Comparison of ENCODE assay signal across 8 cellular contexts in genomic region chr9:69759478-69760277, GRCh38. TPM values are rescaled to one million over a fixed set of nuclear protein-coding genes. Genes with fewer than 3 reads are reported as not detected.
DNase-seq lines count a peak whose midpoint lies in the region; ATAC-seq lines count a peak whose summit lies in the region.

TSS of gene PTAR1 (minus strand) at chr9:69760011. CDS start at chr9:69759938, 73 bp downstream.

- H3K4me3 Mint-ChIP-seq in activated CD4-positive, alpha-beta T cell treated with anti-CD3 and anti-CD28 coated beads, Interleukin-2, amount 10 ng/mL, durations not matched to agents 7 days and 5 days: peak within 1 kb of the TSS; percentile 84

- H3K27ac ChIP-seq in BLaER1: peak within 1 kb of the TSS; percentile 95

- DNase-seq in NCI-H526 (lab: John Stamatoyannopoulos, UW): peak; percentile 43 to 87
- peak; percentile 90 for DNase-seq in activated CD4-positive, alpha-beta T cell treated with anti-CD3 and anti-CD28 coated beads, Interleukin-2, amount 10 ng/mL, durations not matched to agents 7 days and 5 days
- peak; percentile 26 for DNase-seq in cortex of kidney (lab: John Stamatoyannopoulos, UW)
- peak; percentile 97 for DNase-seq in left kidney (ENCODE audit: low read depth, low spot score)
- peak; percentile 89 for DNase-seq in stimulated activated CD4-positive, alpha-beta T cell treated with anti-CD3 and anti-CD28 coated beads, Interleukin-1b, Interleukin-23, amount 100 ng/mL, for 48 hours

- H3K9me3 ChIP-seq in BLaER1: no peaks in the 10 kb centered on the region

- ATAC-seq in GM19328 (IDR thresholded peaks at IDR 0.05; ENCODE audit: unreplicated experiment) (peak; percentile 88), HG03469 (IDR thresholded peaks at IDR 0.05; ENCODE audit: unreplicated experiment) (peak; percentile 80)

- peak within 1 kb of the TSS; percentile 93 for H3K4me2 ChIP-seq in BLaER1

- peaks cover 16% of the 10 kb centered on the region; the same call in 1 of the 2 replicates for H3K36me3 ChIP-seq in BLaER1

- POLR2A ChIA-PET in activated CD4-positive, alpha-beta T cell treated with anti-CD3 and anti-CD28 coated beads, Interleukin-2, amount 10 ng/mL, durations not matched to agents 7 days and 5 days (lab: Charles Lee): no interaction called here

- CTCF ChIA-PET in activated CD4-positive, alpha-beta T cell treated with anti-CD3 and anti-CD28 coated beads, Interleukin-2, amount 10 ng/mL, durations not matched to agents 7 days and 5 days (lab: Charles Lee): interaction anchor here (0.7 to 1.1 kb wide), 3 partner anchors 7 to 88 kb away, joined by 3 to 4 read pairs (median 3); no protein-coding TSS in a partner anchor

- peaks cover 28% of the 10 kb centered on the region for H3K4me1 Mint-ChIP-seq in activated CD4-positive, alpha-beta T cell treated with anti-CD3 and anti-CD28 coated beads, Interleukin-2, amount 10 ng/mL, durations not matched to agents 7 days and 5 days

- peak within 1 kb of the TSS; percentile 85 for H3K4me3 ChIP-seq in BLaER1

- H3K9me3 Mint-ChIP-seq in activated CD4-positive, alpha-beta T cell treated with anti-CD3 and anti-CD28 coated beads, Interleukin-2, amount 10 ng/mL, durations not matched to agents 7 days and 5 days: no peaks in the 10 kb centered on the region

- peaks cover 27% of the 10 kb centered on the region; the same call in 1 of the 2 replicates for H4K20me1 ChIP-seq in BLaER1

- H3K27me3 Mint-ChIP-seq in activated CD4-positive, alpha-beta T cell treated with anti-CD3 and anti-CD28 coated beads, Interleukin-2, amount 10 ng/mL, durations not matched to agents 7 days and 5 days: no peaks in the 10 kb centered on the region

- H3K27me3 ChIP-seq in BLaER1: no peaks in the 10 kb centered on the region

- peak within 1 kb of the TSS; percentile 93 for H3K9ac ChIP-seq in BLaER1

- H3K4me1 ChIP-seq in BLaER1: peaks cover 23% of the 10 kb centered on the region

- peaks cover 33% of the 10 kb centered on the region for H3K36me3 Mint-ChIP-seq in activated CD4-positive, alpha-beta T cell treated with anti-CD3 and anti-CD28 coated beads, Interleukin-2, amount 10 ng/mL, durations not matched to agents 7 days and 5 days (ENCODE audit: low read depth)

- H3K27ac Mint-ChIP-seq in activated CD4-positive, alpha-beta T cell treated with anti-CD3 and anti-CD28 coated beads, Interleukin-2, amount 10 ng/mL, durations not matched to agents 7 days and 5 days: peak within 1 kb of the TSS; percentile 95

RNA-seq across cellular contexts. Expression of gene PTAR1, which starts in this region (rescaled TPM):
- 10 to 100 TPM; 55.6 to 62.3 TPM for total RNA-seq in activated CD4-positive, alpha-beta T cell treated with anti-CD3 and anti-CD28 coated beads, Interleukin-2, amount 10 ng/mL, durations not matched to agents 7 days and 5 days

Comparison
In these comparisons a context has a peak if more than half of its experiments do, and no peak if none do; other contexts are left out.
1. Peak in every context shown above with its lines: DNase-seq, ATAC-seq, H3K4me3 ChIP-seq and H3K27ac ChIP-seq.
2. DNase-seq: peak in every context shown above with its lines; median percentile 97 in left kidney; 90 in activated CD4-positive, alpha-beta T cell treated with anti-CD3 and anti-CD28 coated beads, Interleukin-2, amount 10 ng/mL, durations not matched to agents 7 days and 5 days; 89 in stimulated activated CD4-positive, alpha-beta T cell treated with anti-CD3 and anti-CD28 coated beads, Interleukin-1b, Interleukin-23, amount 100 ng/mL, for 48 hours; 65 in NCI-H526; 26 in cortex of kidney.